ENCODE assay signal across 8 cellular contexts in genomic region chr14:73712540-73713141, GRCh38. TPM values are rescaled to one million over a fixed set of nuclear protein-coding genes. Genes with fewer than 3 reads are reported as not detected.
A peak's percentile ranks its signal among the peaks of the same experiment; 100 is the strongest.
DNase-seq lines count a peak whose midpoint lies in the region; ATAC-seq and TF ChIP-seq lines count a peak whose summit lies in the region.

No MANE protein-coding gene starts in this region.

- TF ChIP-seq CTCF in CD14-positive monocyte (IDR thresholded peaks at IDR 0.05), result no peak
- TF ChIP-seq CTCF in ascending aorta (IDR thresholded peaks at IDR 0.05), result no peak

- H3K27me3 ChIP-seq in GM23248 (replicated peaks; ENCODE audit: insufficient read depth) (no peaks in the 10 kb centered on the region), NT2/D1 (ENCODE audit: insufficient read depth, insufficient read length) (no peaks in the 10 kb centered on the region), ascending aorta (no peaks in the 10 kb centered on the region)

- H3K27ac Mint-ChIP-seq in CD14-positive monocyte, result peak overlapping the region in 4 of 7 donors; percentile 38 to 69 (median 58)

- H3K4me1 ChIP-seq in GM23248 (ENCODE audit: insufficient read depth), result peaks cover 16% of the 10 kb centered on the region
- peaks cover 2% of the 10 kb centered on the region for H3K4me1 ChIP-seq in NT2/D1 (ENCODE audit: insufficient read depth, insufficient read length)
- H3K4me1 ChIP-seq in ascending aorta, result peaks cover 4 to 13% of the 10 kb centered on the region in 2 donors

- H3K4me3 Mint-ChIP-seq in CD14-positive monocyte, result peak overlapping the region; percentile 94 to 98

- H3K9me3 ChIP-seq in GM23248 (ENCODE audit: low read depth), result no peaks in the 10 kb centered on the region
- H3K9me3 ChIP-seq in NT2/D1 (ENCODE audit: insufficient read depth, low read length), result no peaks in the 10 kb centered on the region
- H3K9me3 ChIP-seq in ascending aorta, result no peaks in the 10 kb centered on the region

- H3K9ac ChIP-seq in GM23248 (peak overlapping the region; percentile 95), NT2/D1 (ENCODE audit: insufficient read length, low read depth) (peak overlapping the region; percentile 95)

- 4 to 5% methylated on average over 19 of the region's 19 CpGs for WGBS in GM23248 (ENCODE audit: low coverage in 1 of 2, low lambda C conversion rate in 2 of 2, missing lambda C conversion rate in 2 of 2), 2 experiments

- peaks cover 12% of the 10 kb centered on the region for H3K36me3 ChIP-seq in GM23248 (ENCODE audit: low read depth)
- H3K36me3 ChIP-seq in NT2/D1 (ENCODE audit: insufficient read depth, insufficient read length, low read length), result peaks cover 26% of the 10 kb centered on the region
- H3K36me3 ChIP-seq in ascending aorta, result peaks cover 4 to 5% of the 10 kb centered on the region in 2 donors

- H3K36me3 Mint-ChIP-seq in CD14-positive monocyte, result peaks cover 18 to 34% of the 10 kb centered on the region in 2 donors

- no peak overlapping the region for H2AFZ ChIP-seq in GM23248

- H3K9me2 ChIP-seq in GM23248 (ENCODE audit: insufficient read depth), result no peaks in the 10 kb centered on the region

- peaks cover 17 to 18% (median 18%) of the 10 kb centered on the region in 3 donors for H3K27me3 Mint-ChIP-seq in CD14-positive monocyte (ENCODE audit: low read depth in 3 of 3)

- H4K20me1 ChIP-seq in GM23248 (ENCODE audit: insufficient read depth), result no peaks in the 10 kb centered on the region; the same call in 1 of the 2 replicates

- intact Hi-C loops in CD14-positive monocyte (cut with micrococcal nuclease), result no loop called here
- intact Hi-C loops in ascending aorta (cut with DNase I), result loop anchor here (5.0 to 10.0 kb wide), 3 partner anchors 208 to 302 kb away; partner anchors contain the start of genes BBOF1, COQ6, ENTPD5 and FAM161B

- ATAC-seq in HG02981 (IDR thresholded peaks at IDR 0.05; ENCODE audit: unreplicated experiment) (no peak), HG02763 (IDR thresholded peaks at IDR 0.05; ENCODE audit: unreplicated experiment) (no peak)

- H3K9me3 Mint-ChIP-seq in CD14-positive monocyte, result peaks cover 0 to 5% (median 3%) of the 10 kb centered on the region in 7 donors

- H3F3A ChIP-seq in GM23248 (ENCODE audit: insufficient read depth), result peaks cover 35% of the 10 kb centered on the region

- peaks cover 45% of the 10 kb centered on the region for H3K79me2 ChIP-seq in GM23248 (ENCODE audit: insufficient read depth)

- peak overlapping the region; percentile 98 for H3K4me3 ChIP-seq in GM23248
- H3K4me3 ChIP-seq in NT2/D1 (ENCODE audit: insufficient read length, low read depth), result peak overlapping the region; percentile 89
- H3K4me3 ChIP-seq in ascending aorta, result peak overlapping the region; percentile 77 to 88

- peaks cover 24% of the 10 kb centered on the region for H3K4me1 Mint-ChIP-seq in CD14-positive monocyte

- H3K27ac ChIP-seq in GM23248, result peak overlapping the region; percentile 89
- peak overlapping the region; percentile 86 to 94 for H3K27ac ChIP-seq in ascending aorta

- H3K4me2 ChIP-seq in GM23248 (ENCODE audit: unreplicated experiment), result peak overlapping the region; percentile 93

- in situ Hi-C loops in GM23248 (cut with MboI), result no loop called here

- DNase-seq in CD14-positive monocyte (ENCODE audit: low spot score) (no peak), GM23248 (peak; percentile 51), NT2/D1 (ENCODE audit: low read depth, low spot score) (no peak), ascending aorta (ENCODE audit: low spot score in 2 of 2) (no peak), islet precursor cell (peak; percentile 54)
- DNase-seq in stimulated activated CD8-positive, alpha-beta memory T cell treated with anti-CD3 and anti-CD28 coated beads, Interleukin-2, amount 100 ng/mL, for 48 hours (ENCODE audit: low read depth in 2 of 2), result peak; percentile 22 to 33

RNA-seq across cellular contexts. Expression of gene PNMA1, which starts 1.5 kb away (rescaled TPM):
- polyA plus RNA-seq in CD14-positive monocyte (1 to 10 TPM; 4.4 to 6.4 TPM), GM23248 (2016; fragmentation: Nextera tagmentation; extraction: Ambion mirVana) (64.7 and 67.7 TPM in 2 replicates)
- total RNA-seq in GM23248 (2014; rRNA removed; shearing (Covaris generic)), result 14.2 and 18.2 TPM in 2 replicates
- total RNA-seq in ascending aorta, result 30.2 TPM

Comparison
In these comparisons a context has a peak if more than half of its experiments do, and no peak if none do; other contexts are left out.
1. DNase-seq: peak in GM23248 (single experiment), islet precursor cell (single experiment) and stimulated activated CD8-positive, alpha-beta memory T cell treated with anti-CD3 and anti-CD28 coated beads, Interleukin-2, amount 100 ng/mL, for 48 hours (2 of 2); none in CD14-positive monocyte (single experiment), NT2/D1 (single experiment) and ascending aorta (0 of 2).
2. Peak in every context shown above with its lines, with median percentiles within 50 percentile points of each other: H3K4me3 ChIP-seq.